In the genomic region with DNA sequence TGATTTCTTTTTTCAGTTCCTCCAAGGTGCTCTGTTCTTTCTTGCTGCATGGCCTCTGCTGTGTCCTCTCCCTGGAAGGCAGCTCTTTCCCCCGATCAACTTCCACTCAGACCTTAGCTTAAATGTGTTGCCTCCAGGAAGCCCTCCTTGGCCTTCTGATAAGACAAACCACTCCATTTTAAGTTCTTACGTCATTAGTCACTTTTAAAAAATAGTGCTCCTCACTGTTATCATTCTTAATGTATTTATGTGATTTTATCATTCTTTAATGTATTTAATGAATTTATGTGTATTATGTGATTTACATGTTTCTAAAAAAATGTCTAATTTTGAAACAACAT, we compare ENCODE assay signal across 16 cellular contexts. TPM values are rescaled to one million over a fixed set of nuclear protein-coding genes. Genes with fewer than 3 reads are reported as not detected.
DNase-seq lines count a peak whose midpoint lies in the region; ATAC-seq, FAIRE-seq and TF ChIP-seq lines count a peak whose summit lies in the region.
"Had no signal": no experiment of that assay in that cellular context is flagged by ENCODE, and none has a peak within 500 bp of the region (broad histone marks: within the 10 kb centered on the region; RNA-seq: fewer than 3 reads in every experiment).

No MANE protein-coding gene starts in this region.

- no peak for TF ChIP-seq POLR2A in tibial nerve (IDR thresholded peaks at IDR 0.05)

- H3K27ac ChIP-seq in GM23338 (ENCODE audit: low read depth): no peak overlapping the region
- H3K27ac ChIP-seq in tibial nerve: peak overlapping the region; percentile 23 to 49 (median 48)

- H3K9me3 ChIP-seq in adipocyte (ENCODE audit: control insufficient read depth, low read length) (no peaks in the 10 kb centered on the region), tibial nerve (no peaks in the 10 kb centered on the region)

- no peaks in the 10 kb centered on the region for H3K9me3 Mint-ChIP-seq in GM23338
- H3K9me3 Mint-ChIP-seq in naive B cell: no peaks in the 10 kb centered on the region
- H3K9me3 Mint-ChIP-seq: activated naive CD8-positive, alpha-beta T cell treated with anti-CD3 and anti-CD28 coated beads for 36 hours had no signal

- H3K79me2 ChIP-seq in GM23338 (replicated peaks; ENCODE audit: insufficient read depth): no peaks in the 10 kb centered on the region

- H3K27me3 ChIP-seq in GM23338 (ENCODE audit: insufficient read depth) (no peaks in the 10 kb centered on the region), adipocyte (replicated peaks; ENCODE audit: control insufficient read depth, insufficient read depth, low read length) (peaks cover 5% of the 10 kb centered on the region), tibial nerve (no peaks in the 10 kb centered on the region)

- no peaks in the 10 kb centered on the region for H3F3A ChIP-seq in GM23338 (replicated peaks; ENCODE audit: low read depth)

- H3K27ac Mint-ChIP-seq in GM23338 (no peak overlapping the region), naive B cell (peak overlapping the region; percentile 57 to 96 (median 92))
- H3K27ac Mint-ChIP-seq: activated naive CD8-positive, alpha-beta T cell treated with anti-CD3 and anti-CD28 coated beads for 36 hours; progenitor cell of endocrine pancreas had no signal

- H3K4me3 ChIP-seq in GM23338 (no peak overlapping the region), adipocyte (ENCODE audit: low read length) (no peak overlapping the region), tibial nerve (no peak overlapping the region)

- 61 to 66% methylated on average over 2 of the region's 2 CpGs for WGBS in tibial nerve, 2 donors

- H3K9ac ChIP-seq in adipocyte (ENCODE audit: low read length): peak overlapping the region; percentile 5

- TF ChIP-seq CTCF in GM23338 (conservative IDR thresholded peaks at IDR 0.05; ENCODE audit: low read depth in 2 of 2) (no peak), tibial nerve (IDR thresholded peaks at IDR 0.05) (no peak)

- H3K4me3 Mint-ChIP-seq in GM23338 (no peak overlapping the region), naive B cell (peak overlapping the region in 7 of 8 donors; percentile 59 to 89 (median 74))
- H3K4me3 Mint-ChIP-seq: activated naive CD8-positive, alpha-beta T cell treated with anti-CD3 and anti-CD28 coated beads for 36 hours had no signal

- DNase-seq in GM23338 (ENCODE audit: low spot score) (no peak), adipocyte (ENCODE audit: low read depth) (no peak), naive B cell (no peak), tibial nerve (ENCODE audit: low spot score in 2 of 2) (no peak), NCI-H1694 treated with DMSO at 0.1 percent for 48 hours (lab: John Stamatoyannopoulos, UW) (no peak), NCI-H2081 (lab: John Stamatoyannopoulos, UW) (no peak), RCC 7860 (ENCODE audit: low spot score) (no peak)
- DNase-seq: central memory CD4-positive, alpha-beta T cell; islet precursor cell; NCI-H1105; stimulated activated CD4-positive, alpha-beta T cell treated with anti-CD3 and anti-CD28 coated beads, Interleukin-2, amount 100 ng/mL, for 24 hours had no signal

- H3K27me3 Mint-ChIP-seq in GM23338 (ENCODE audit: insufficient read depth, low read depth, poor library complexity): peaks cover 2% of the 10 kb centered on the region
- no peaks in the 10 kb centered on the region for H3K27me3 Mint-ChIP-seq in naive B cell
- H3K27me3 Mint-ChIP-seq: activated naive CD8-positive, alpha-beta T cell treated with anti-CD3 and anti-CD28 coated beads for 36 hours; progenitor cell of endocrine pancreas had no signal

- no peak for ATAC-seq in GM23338
- no peak for ATAC-seq in naive B cell (ENCODE audit: low read depth in 2 of 2)
- no peak for ATAC-seq in GM19328 (IDR thresholded peaks at IDR 0.05; ENCODE audit: unreplicated experiment)

- peaks cover 14% of the 10 kb centered on the region for H3K4me1 Mint-ChIP-seq in GM23338
- H3K4me1 Mint-ChIP-seq in naive B cell: peaks cover 39 to 54% (median 46%) of the 10 kb centered on the region in 3 donors

- no peak for TF ChIP-seq EP300 in tibial nerve (IDR thresholded peaks at IDR 0.05)

- no peak overlapping the region for H3K4me2 ChIP-seq in GM23338

- H3K9me2 ChIP-seq in GM23338 (ENCODE audit: insufficient read depth): no peaks in the 10 kb centered on the region

- H3K36me3 ChIP-seq in GM23338 (ENCODE audit: insufficient read depth) (no peaks in the 10 kb centered on the region), adipocyte (ENCODE audit: control insufficient read depth, insufficient read depth, low read length, severe bottlenecking) (no peaks in the 10 kb centered on the region), tibial nerve (no peaks in the 10 kb centered on the region)

- peak overlapping the region; percentile 70 for H2AFZ ChIP-seq in GM23338

- no peak for FAIRE-seq in RCC 7860 (lab: Jason Lieb, UNC)

- no peaks in the 10 kb centered on the region for H4K20me1 ChIP-seq in GM23338 (replicated peaks; ENCODE audit: insufficient read depth)

- H3K4me1 ChIP-seq in GM23338 (ENCODE audit: insufficient read depth): peaks cover 6% of the 10 kb centered on the region; the same call in 1 of the 2 replicates
- H3K4me1 ChIP-seq in adipocyte (ENCODE audit: control insufficient read depth, insufficient read depth, low read length): peaks cover 6% of the 10 kb centered on the region
- H3K4me1 ChIP-seq in tibial nerve: peaks cover 0 to 24% (median 10%) of the 10 kb centered on the region in 4 donors

- H3K36me3 Mint-ChIP-seq in GM23338 (ENCODE audit: low read depth): no peaks in the 10 kb centered on the region
- no peaks in the 10 kb centered on the region for H3K36me3 Mint-ChIP-seq in naive B cell
- H3K36me3 Mint-ChIP-seq: activated naive CD8-positive, alpha-beta T cell treated with anti-CD3 and anti-CD28 coated beads for 36 hours had no signal

TF ChIP-seq in GM23338, 12 proteins besides CTCF, POLR2A, EP300 and RAD21 (continues in another document):
- TF ChIP-seq EZH2 (IDR thresholded peaks at IDR 0.05; ENCODE audit: low read depth, unreplicated experiment): no peak
- TF ChIP-seq ZNF114 (CRISPR knock-in tag; IDR thresholded peaks at IDR 0.05): no peak
- TF ChIP-seq, protein P1, sequence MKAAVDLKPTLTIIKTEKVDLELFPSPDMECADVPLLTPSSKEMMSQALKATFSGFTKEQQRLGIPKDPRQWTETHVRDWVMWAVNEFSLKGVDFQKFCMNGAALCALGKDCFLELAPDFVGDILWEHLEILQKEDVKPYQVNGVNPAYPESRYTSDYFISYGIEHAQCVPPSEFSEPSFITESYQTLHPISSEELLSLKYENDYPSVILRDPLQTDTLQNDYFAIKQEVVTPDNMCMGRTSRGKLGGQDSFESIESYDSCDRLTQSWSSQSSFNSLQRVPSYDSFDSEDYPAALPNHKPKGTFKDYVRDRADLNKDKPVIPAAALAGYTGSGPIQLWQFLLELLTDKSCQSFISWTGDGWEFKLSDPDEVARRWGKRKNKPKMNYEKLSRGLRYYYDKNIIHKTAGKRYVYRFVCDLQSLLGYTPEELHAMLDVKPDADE (IDR thresholded peaks at IDR 0.05): no peak
- TF ChIP-seq, protein P2, sequence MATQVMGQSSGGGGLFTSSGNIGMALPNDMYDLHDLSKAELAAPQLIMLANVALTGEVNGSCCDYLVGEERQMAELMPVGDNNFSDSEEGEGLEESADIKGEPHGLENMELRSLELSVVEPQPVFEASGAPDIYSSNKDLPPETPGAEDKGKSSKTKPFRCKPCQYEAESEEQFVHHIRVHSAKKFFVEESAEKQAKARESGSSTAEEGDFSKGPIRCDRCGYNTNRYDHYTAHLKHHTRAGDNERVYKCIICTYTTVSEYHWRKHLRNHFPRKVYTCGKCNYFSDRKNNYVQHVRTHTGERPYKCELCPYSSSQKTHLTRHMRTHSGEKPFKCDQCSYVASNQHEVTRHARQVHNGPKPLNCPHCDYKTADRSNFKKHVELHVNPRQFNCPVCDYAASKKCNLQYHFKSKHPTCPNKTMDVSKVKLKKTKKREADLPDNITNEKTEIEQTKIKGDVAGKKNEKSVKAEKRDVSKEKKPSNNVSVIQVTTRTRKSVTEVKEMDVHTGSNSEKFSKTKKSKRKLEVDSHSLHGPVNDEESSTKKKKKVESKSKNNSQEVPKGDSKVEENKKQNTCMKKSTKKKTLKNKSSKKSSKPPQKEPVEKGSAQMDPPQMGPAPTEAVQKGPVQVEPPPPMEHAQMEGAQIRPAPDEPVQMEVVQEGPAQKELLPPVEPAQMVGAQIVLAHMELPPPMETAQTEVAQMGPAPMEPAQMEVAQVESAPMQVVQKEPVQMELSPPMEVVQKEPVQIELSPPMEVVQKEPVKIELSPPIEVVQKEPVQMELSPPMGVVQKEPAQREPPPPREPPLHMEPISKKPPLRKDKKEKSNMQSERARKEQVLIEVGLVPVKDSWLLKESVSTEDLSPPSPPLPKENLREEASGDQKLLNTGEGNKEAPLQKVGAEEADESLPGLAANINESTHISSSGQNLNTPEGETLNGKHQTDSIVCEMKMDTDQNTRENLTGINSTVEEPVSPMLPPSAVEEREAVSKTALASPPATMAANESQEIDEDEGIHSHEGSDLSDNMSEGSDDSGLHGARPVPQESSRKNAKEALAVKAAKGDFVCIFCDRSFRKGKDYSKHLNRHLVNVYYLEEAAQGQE (IDR thresholded peaks at IDR 0.05; ENCODE audit: unreplicated experiment): no peak
- no peak for TF ChIP-seq EZH2phosphoT487 (IDR thresholded peaks at IDR 0.05; ENCODE audit: unreplicated experiment)
- TF ChIP-seq ZNF331 (CRISPR knock-in tag; IDR thresholded peaks at IDR 0.05; ENCODE audit: low read depth): no peak

RNA-seq across cellular contexts. Expression of a gene that starts 12.2 kb away (rescaled TPM):
- 28.4 and 31.7 TPM in 2 replicates for total RNA-seq in GM23338 (2014; rRNA removed; shearing (Covaris generic))
- polyA plus RNA-seq in GM23338 (2016; fragmentation: Nextera tagmentation; extraction: Ambion mirVana) (44.2 and 48.1 TPM in 2 replicates), naive B cell (ENCODE audit: low read depth in 6 of 6) (10 to 100 TPM; 19.4 to 39.0 (median 25.7) TPM)
- 10 to 100 TPM; 23.9 to 42.6 (median 31.0) TPM for total RNA-seq in tibial nerve

RNA-seq across cellular contexts. Expression of a gene that starts 15.6 kb away (rescaled TPM):
- not detected in 2 replicates for total RNA-seq in GM23338 (2014; rRNA removed; shearing (Covaris generic))
- polyA plus RNA-seq in GM23338 (2016; fragmentation: Nextera tagmentation; extraction: Ambion mirVana) (0.40 TPM in 1 of 2 replicates, not detected in the other), naive B cell (ENCODE audit: low read depth in 6 of 6) (not detected)
- total RNA-seq in tibial nerve: not detected
- total RNA-seq: activated naive CD8-positive, alpha-beta T cell treated with anti-CD3 and anti-CD28 coated beads for 36 hours; glomerular endothelial cell; mononuclear cell; progenitor cell of endocrine pancreas had no signal
